In genomic region chrX:19626230-19626629, GRCh38 we compare ENCODE assay signal across 2 cellular contexts.
TF ChIP-seq lines count a peak whose summit lies in the region.

No MANE protein-coding gene starts in this region.

TF ChIP-seq in SK-N-SH, 30 proteins besides CTCF, POLR2A, EP300 and RAD21 (continued from another document):
- TF ChIP-seq TAF1 (IDR thresholded peaks at IDR 0.05; ENCODE audit: borderline replicate concordance, low read depth, low read length) (no peak), REST (IDR thresholded peaks at IDR 0.05; ENCODE audit: low read depth, low read length) (no peak), GATA2 (CRISPR knock-in tag; IDR thresholded peaks at IDR 0.05) (no peak), TCF12 (IDR thresholded peaks at IDR 0.05) (no peak), USF2 (IDR thresholded peaks at IDR 0.05; ENCODE audit: borderline replicate concordance, low read depth, low read length) (no peak), RXRA (IDR thresholded peaks at IDR 0.05; ENCODE audit: borderline replicate concordance, low read depth) (no peak), MEF2A (IDR thresholded peaks at IDR 0.05; ENCODE audit: borderline replicate concordance, low read depth) (no peak), JUND (IDR thresholded peaks at IDR 0.05) (no peak)

TF ChIP-seq in SK-N-SH treated with all-trans-retinoic acid at 6 μM for 48 hours, 23 proteins besides CTCF, POLR2A, EP300 and RAD21 (continued from another document):
- no peak for TF ChIP-seq PATZ1 (CRISPR knock-in tag; IDR thresholded peaks at IDR 0.05; ENCODE audit: borderline replicate concordance)
- no peak for TF ChIP-seq POU6F1 (CRISPR knock-in tag; IDR thresholded peaks at IDR 0.05; ENCODE audit: borderline replicate concordance, low read depth)
- no peak for TF ChIP-seq ESRRG (CRISPR knock-in tag; IDR thresholded peaks at IDR 0.05)
- no peak for TF ChIP-seq ISL1 (CRISPR knock-in tag; IDR thresholded peaks at IDR 0.05)
